ENCODE assay signal across 8 cellular contexts in the genomic region with DNA sequence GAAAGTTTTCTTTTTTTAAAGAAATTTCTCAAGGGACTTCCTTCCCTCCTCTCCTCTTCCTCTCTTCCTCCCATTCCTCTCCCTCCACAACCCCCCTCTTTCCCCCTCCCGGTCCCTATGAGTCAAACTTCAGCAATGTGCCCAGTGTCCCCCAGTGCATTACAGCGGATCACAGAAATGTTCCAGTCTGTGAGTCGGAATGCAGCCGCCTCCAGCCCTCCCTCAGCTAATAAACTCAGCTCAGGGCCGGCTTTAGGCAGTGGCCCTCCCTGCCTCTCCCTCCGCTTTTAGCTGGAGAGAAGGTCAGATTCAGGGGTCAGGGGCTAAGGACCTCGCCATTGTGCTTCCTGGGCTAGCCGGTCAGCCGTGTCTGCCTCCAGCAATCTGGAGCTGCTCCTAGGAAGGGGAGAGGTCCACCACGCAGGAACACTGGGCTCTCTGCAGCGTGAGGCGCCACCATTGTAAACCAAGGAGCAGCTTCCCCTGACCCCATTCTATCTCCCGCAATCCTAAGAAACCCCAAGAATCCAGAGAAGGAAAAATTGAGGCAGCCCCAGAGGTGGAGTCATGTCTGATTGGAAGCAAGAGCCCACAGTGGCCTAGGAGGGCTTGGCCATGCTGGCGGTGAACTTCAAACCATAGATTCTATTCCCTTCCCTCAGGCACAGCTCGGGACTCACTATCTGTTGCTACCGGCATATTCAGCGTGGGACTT. TPM values are rescaled to one million over a fixed set of nuclear protein-coding genes. Genes with fewer than 3 reads are reported as not detected.
DNase-seq lines count a peak whose midpoint lies in the region; ATAC-seq and TF ChIP-seq lines count a peak whose summit lies in the region.

No MANE protein-coding gene starts in this region.

- H3K4me3 Mint-ChIP-seq in activated CD8-positive, alpha-beta T cell treated with anti-CD3 and anti-CD28 coated beads for 36 hours = peak overlapping the region; percentile 90
- H3K4me3 Mint-ChIP-seq in neural progenitor cell = peak overlapping the region; percentile 96

- peaks cover 56% of the 10 kb centered on the region for H3K4me1 Mint-ChIP-seq in activated CD8-positive, alpha-beta T cell treated with anti-CD3 and anti-CD28 coated beads for 36 hours (ENCODE audit: low read depth)
- peaks cover 77% of the 10 kb centered on the region for H3K4me1 Mint-ChIP-seq in neural progenitor cell

- H3K36me3 Mint-ChIP-seq in activated CD8-positive, alpha-beta T cell treated with anti-CD3 and anti-CD28 coated beads for 36 hours (ENCODE audit: low read depth) = peaks cover 38% of the 10 kb centered on the region
- H3K36me3 Mint-ChIP-seq in neural progenitor cell = no peaks in the 10 kb centered on the region

- peaks cover 36% of the 10 kb centered on the region for H3K4me1 ChIP-seq in neural progenitor cell

- TF ChIP-seq CTCF in activated CD8-positive, alpha-beta T cell treated with anti-CD3 and anti-CD28 coated beads for 36 hours (IDR thresholded peaks at IDR 0.05) = no peak
- no peak for TF ChIP-seq CTCF in foreskin fibroblast (IDR thresholded peaks at IDR 0.05; ENCODE audit: low read depth, low read length)
- no peak for TF ChIP-seq CTCF in neural progenitor cell (IDR thresholded peaks at IDR 0.05)

- H3K27ac Mint-ChIP-seq in activated CD8-positive, alpha-beta T cell treated with anti-CD3 and anti-CD28 coated beads for 36 hours = peak overlapping the region; percentile 99
- H3K27ac Mint-ChIP-seq in neural progenitor cell = peak overlapping the region; percentile 100

- H2AFZ ChIP-seq in neural progenitor cell (replicated peaks) = no peak overlapping the region

- no peak overlapping the region for H3K27ac ChIP-seq in neural progenitor cell

- H3K36me3 ChIP-seq in neural progenitor cell = no peaks in the 10 kb centered on the region

- POLR2A ChIA-PET in activated CD8-positive, alpha-beta T cell treated with anti-CD3 and anti-CD28 coated beads for 36 hours (lab: Charles Lee) = interaction anchor here (0.8 to 37.9 kb wide), 3 partner anchors 13 to 38 kb away, joined by 3 to 904 read pairs (median 81); no protein-coding TSS in a partner anchor

- intact Hi-C loops in activated CD8-positive, alpha-beta T cell treated with anti-CD3 and anti-CD28 coated beads for 36 hours (cut with micrococcal nuclease) = no loop called here

- H3K9ac ChIP-seq in neural progenitor cell = no peak overlapping the region

- H3K27me3 Mint-ChIP-seq in activated CD8-positive, alpha-beta T cell treated with anti-CD3 and anti-CD28 coated beads for 36 hours = no peaks in the 10 kb centered on the region
- H3K27me3 Mint-ChIP-seq in neural progenitor cell (ENCODE audit: insufficient read depth, low read depth) = peaks cover 20% of the 10 kb centered on the region

- peak overlapping the region; percentile 98 for H3K4me2 ChIP-seq in neural progenitor cell

- no peak for ATAC-seq in activated CD8-positive, alpha-beta T cell treated with anti-CD3 and anti-CD28 coated beads for 36 hours
- ATAC-seq in GM21529 (IDR thresholded peaks at IDR 0.05; ENCODE audit: unreplicated experiment) (no peak), GM21515 (IDR thresholded peaks at IDR 0.05; ENCODE audit: unreplicated experiment) (no peak)

- peak overlapping the region; percentile 87 to 90 for H3K4me3 ChIP-seq in foreskin fibroblast (ENCODE audit: low read depth in 1 of 2, low read length in 2 of 2)
- peak overlapping the region; percentile 84 for H3K4me3 ChIP-seq in neural progenitor cell

- H3K79me2 ChIP-seq in neural progenitor cell (ENCODE audit: low read depth) = peaks cover 35% of the 10 kb centered on the region

- peaks cover 22% of the 10 kb centered on the region for H3K27me3 ChIP-seq in neural progenitor cell

- CTCF ChIA-PET in activated CD8-positive, alpha-beta T cell treated with anti-CD3 and anti-CD28 coated beads for 36 hours (lab: Charles Lee) = interaction anchor here (0.7 to 7.3 kb wide), 4 partner anchors 8 to 113 kb away, joined by 4 to 240 read pairs (median 9); no protein-coding TSS in a partner anchor

- peaks cover 37% of the 10 kb centered on the region for H3F3A ChIP-seq in neural progenitor cell (ENCODE audit: low read depth)

- peaks cover 5% of the 10 kb centered on the region for H4K20me1 ChIP-seq in neural progenitor cell (ENCODE audit: low read depth)

- peak; percentile 95 for DNase-seq in AG08396 (ENCODE audit: low spot score)
- DNase-seq in HS-27A (ENCODE audit: low read depth) = peak; percentile 96
- no peak for DNase-seq in activated CD8-positive, alpha-beta T cell treated with anti-CD3 and anti-CD28 coated beads for 36 hours
- DNase-seq in foreskin fibroblast = peak; percentile 98
- DNase-seq in neural progenitor cell (ENCODE audit: low spot score) = peak; percentile 94
- DNase-seq in NCI-H526 treated with DMSO at 0.1 percent for 48 hours (lab: John Stamatoyannopoulos, UW) = no peak

- H3K9me3 ChIP-seq in neural progenitor cell (ENCODE audit: low read depth) = no peaks in the 10 kb centered on the region

- no peaks in the 10 kb centered on the region for H3K9me3 Mint-ChIP-seq in activated CD8-positive, alpha-beta T cell treated with anti-CD3 and anti-CD28 coated beads for 36 hours
- no peaks in the 10 kb centered on the region for H3K9me3 Mint-ChIP-seq in neural progenitor cell

RNA-seq across cellular contexts. Expression of a gene that starts 1.1 kb away (rescaled TPM):
- total RNA-seq in activated CD8-positive, alpha-beta T cell treated with anti-CD3 and anti-CD28 coated beads for 36 hours = 100 to 1,000 TPM; 373 to 382 TPM
- total RNA-seq in neural progenitor cell (ENCODE audit: low replicate concordance) = 7.2 and 14.2 TPM in 2 replicates

RNA-seq across cellular contexts. Expression of a gene that starts 47.8 kb away (rescaled TPM):
- total RNA-seq in activated CD8-positive, alpha-beta T cell treated with anti-CD3 and anti-CD28 coated beads for 36 hours = 10 to 100 TPM in 1 of 2 experiments, 1 to 10 TPM in 1; 8.8 to 10.2 TPM
- 8.3 and 16.7 TPM in 2 replicates for total RNA-seq in neural progenitor cell (ENCODE audit: low replicate concordance)

Comparison
In these comparisons a context has a peak if more than half of its experiments do, and no peak if none do; other contexts are left out.
1. DNase-seq: peak in AG08396 (single experiment), HS-27A (single experiment), foreskin fibroblast (2 of 2) and neural progenitor cell (single experiment); none in activated CD8-positive, alpha-beta T cell treated with anti-CD3 and anti-CD28 coated beads for 36 hours (single experiment) and NCI-H526 treated with DMSO at 0.1 percent for 48 hours (single experiment).
2. RNA of a gene that starts 1.1 kb away (total RNA-seq): 373 to 382 TPM in activated CD8-positive, alpha-beta T cell treated with anti-CD3 and anti-CD28 coated beads for 36 hours; 7.2 to 14.2 TPM in neural progenitor cell; every median in the first group is over 10 times any median in the second.